In genomic region chr11:32527191-32527590, GRCh38 we compare ENCODE assay signal across 20 cellular contexts. TPM values are rescaled to one million over a fixed set of nuclear protein-coding genes. Genes with fewer than 3 reads are reported as not detected.
DNase-seq lines count a peak whose midpoint lies in the region; ATAC-seq, FAIRE-seq and TF ChIP-seq lines count a peak whose summit lies in the region.
"Had no signal": no experiment of that assay in that cellular context is flagged by ENCODE, and none has a peak within 500 bp of the region (broad histone marks: within the 10 kb centered on the region; RNA-seq: fewer than 3 reads in every experiment).

No MANE protein-coding gene starts in this region.

- H3K4me1 ChIP-seq in mesodermal cell (ENCODE audit: control insufficient read depth, insufficient read depth, low read length, poor library complexity, severe bottlenecking): no peaks in the 10 kb centered on the region
- H3K4me1 ChIP-seq in uterus: no peaks in the 10 kb centered on the region

- ATAC-seq in left colon (no peak), GM19467 (IDR thresholded peaks at IDR 0.05; ENCODE audit: unreplicated experiment) (no peak)
- ATAC-seq: HCT116 had no signal

- DNase-seq in RCC 7860 (ENCODE audit: low spot score) (no peak), epithelial cell of proximal tubule (ENCODE audit: low read depth) (peak; percentile 62), uterus (no peak), left colon (no peak)
- no peak for DNase-seq in stimulated activated CD4-positive, alpha-beta T cell treated with anti-CD3 and anti-CD28 coated beads, Interleukin-1b, Interleukin-23, amount 100 ng/mL, for 48 hours
- DNase-seq: CD8-positive, alpha-beta memory T cell; DMS79 treated with DMSO at 0.1 percent for 48 hours; GM23248; Kasumi-1; NCI-H187 treated with DMSO at 0.1 percent for 48 hours; NCI-H345; NCI-H748 treated with DMSO at 0.1 percent for 48 hours; OCI-M1 had no signal

- TF ChIP-seq CTCF in epithelial cell of proximal tubule (conservative IDR thresholded peaks at IDR 0.05; ENCODE audit: low read depth, low read length): no peak
- no peak for TF ChIP-seq CTCF in uterus (IDR thresholded peaks at IDR 0.05)

- intact Hi-C loops in uterus (cut with DNase I; ENCODE audit: low total_unique reads) (no loop called here), left colon (cut with DNase I, micrococcal nuclease) (no loop called here)

- peak; percentile 8 for FAIRE-seq in RCC 7860 (lab: Jason Lieb, UNC)
- FAIRE-seq: HTR-8/SVneo had no signal

- H3K27ac ChIP-seq in mesodermal cell (ENCODE audit: low read depth, low read length, severe bottlenecking) (peak overlapping the region; percentile 33), uterus (peak overlapping the region; percentile 58 to 70)
- H3K27ac ChIP-seq: BLaER1 treated with 17β-estradiol and CSF1 and Interleukin-3, amounts not matched to agents 10 nM and 100 nM; GM23248; HL-60; RWPE1 had no signal

- H3K36me3 ChIP-seq in mesodermal cell (ENCODE audit: control insufficient read depth, insufficient read depth, low read length): no peaks in the 10 kb centered on the region
- no peaks in the 10 kb centered on the region for H3K36me3 ChIP-seq in uterus
- H3K36me3 ChIP-seq: BLaER1 treated with 17β-estradiol and CSF1 and Interleukin-3, amounts not matched to agents 10 nM and 100 nM had no signal

- 73 to 85% methylated on average over 2 to 3 of the region's 4 CpGs for WGBS in mesodermal cell (ENCODE audit: insufficient coverage in 2 of 2), 2 experiments

- H3K9me3 ChIP-seq in mesodermal cell (ENCODE audit: control insufficient read depth, low read length) (no peaks in the 10 kb centered on the region), uterus (no peaks in the 10 kb centered on the region)

- TF ChIP-seq POLR2A in uterus (IDR thresholded peaks at IDR 0.05): no peak

- no peaks in the 10 kb centered on the region for H3K27me3 ChIP-seq in uterus
- H3K27me3 ChIP-seq: BLaER1 treated with 17β-estradiol and CSF1 and Interleukin-3, amounts not matched to agents 10 nM and 100 nM had no signal

- H3K4me3 ChIP-seq in epithelial cell of proximal tubule (ENCODE audit: low read depth, low read length) (no peak overlapping the region), mesodermal cell (ENCODE audit: extremely low read depth, insufficient read depth, low read length, poor library complexity, severe bottlenecking) (no peak overlapping the region), uterus (no peak overlapping the region)
- H3K4me3 ChIP-seq: BLaER1 treated with 17β-estradiol and CSF1 and Interleukin-3, amounts not matched to agents 10 nM and 100 nM; GM23248 had no signal

RNA-seq across cellular contexts. Expression of gene EIF3M, which starts 56.4 kb away (rescaled TPM):
- total RNA-seq in epithelial cell of proximal tubule (586 and 599 TPM in 2 replicates), uterus (100 to 1,000 TPM in 3 of 4 donors, 10 to 100 TPM in 1; 96.8 to 611 (median 225) TPM), left colon (100 to 1,000 TPM; 164 to 167 TPM)
- 346 TPM for polyA plus RNA-seq in mesodermal cell (2013, experiment 1 of 2)
- 354 TPM for polyA plus RNA-seq in mesodermal cell (2013, experiment 2 of 2)
